ENCODE assay signal across 1 cellular context in genomic region chr18:78724214-78724834, GRCh38.
TF ChIP-seq lines count a peak whose summit lies in the region.

No MANE protein-coding gene starts in this region.

TF ChIP-seq in H1, 55 proteins besides CTCF, POLR2A, EP300 and RAD21 (continued from another document):
- TF ChIP-seq CHD7 (IDR thresholded peaks at IDR 0.05; ENCODE audit: insufficient replicate concordance, low read length) (no peak), CBX8 (IDR thresholded peaks at IDR 0.05; ENCODE audit: borderline replicate concordance, low read depth, low read length) (no peak), SAP30 (IDR thresholded peaks at IDR 0.05; ENCODE audit: insufficient read depth, insufficient replicate concordance, low read length) (no peak), CHD1 (IDR thresholded peaks at IDR 0.05; ENCODE audit: low read depth, low read length) (no peak), CREB1 (IDR thresholded peaks at IDR 0.05) (no peak), SIRT6 (IDR thresholded peaks at IDR 0.05; ENCODE audit: low read length) (no peak), SIN3A (conservative IDR thresholded peaks at IDR 0.05 in 1 of 2, IDR thresholded peaks at IDR 0.05 in 1 of 2; ENCODE audit: low read depth in 1 of 2, low read length in 2 of 2) (no peak)
